Comparison of ENCODE assay signal across 9 cellular contexts in genomic region chr3:77825045-77825827, GRCh38.
DNase-seq lines count a peak whose midpoint lies in the region; ATAC-seq lines count a peak whose summit lies in the region.
"Had no signal": no experiment of that assay in that cellular context is flagged by ENCODE, and none has a peak within 500 bp of the region (broad histone marks: within the 10 kb centered on the region; RNA-seq: fewer than 3 reads in every experiment).

No MANE protein-coding gene starts in this region.

- WGBS in mesodermal cell (ENCODE audit: insufficient coverage in 2 of 2), 2 experiments, result 63 to 75% methylated on average over 1 of the region's 2 CpGs

- H3K4me3 ChIP-seq in MG63 (no peak overlapping the region), mesodermal cell (ENCODE audit: extremely low read depth, insufficient read depth, low read length, poor library complexity, severe bottlenecking) (no peak overlapping the region)

- H3K4me1 ChIP-seq in mesodermal cell (ENCODE audit: control insufficient read depth, insufficient read depth, low read length, poor library complexity, severe bottlenecking), result peaks cover 12% of the 10 kb centered on the region

- H3K9me3 ChIP-seq in MG63 (no peaks in the 10 kb centered on the region), mesodermal cell (ENCODE audit: control insufficient read depth, low read length) (peaks cover 14% of the 10 kb centered on the region)

- H3K27me3 Mint-ChIP-seq in activated T-helper 17 cell treated with anti-CD3 and anti-CD28 coated beads, Interleukin-2, amount 50 U/mL, for 72 hours, result no peaks in the 10 kb centered on the region
- H3K27me3 Mint-ChIP-seq in immature natural killer cell (ENCODE audit: low read depth in 3 of 3), result peaks cover 0 to 1% (median 0%) of the 10 kb centered on the region in 3 donors

- no peaks in the 10 kb centered on the region for H3K4me1 Mint-ChIP-seq in activated T-helper 17 cell treated with anti-CD3 and anti-CD28 coated beads, Interleukin-2, amount 50 U/mL, for 72 hours
- no peaks in the 10 kb centered on the region for H3K4me1 Mint-ChIP-seq in immature natural killer cell

- ATAC-seq in activated T-helper 17 cell treated with anti-CD3 and anti-CD28 coated beads, Interleukin-2, amount 50 U/mL, for 72 hours (replicated peaks), result no peak
- ATAC-seq in HG03521 (IDR thresholded peaks at IDR 0.05; ENCODE audit: unreplicated experiment), result no peak

- no peaks in the 10 kb centered on the region for H3K27me3 ChIP-seq in MG63

- H3K27ac ChIP-seq in mesodermal cell (ENCODE audit: low read depth, low read length, severe bottlenecking), result peak overlapping the region; percentile 83

- no peak overlapping the region for H3K4me3 Mint-ChIP-seq in activated T-helper 17 cell treated with anti-CD3 and anti-CD28 coated beads, Interleukin-2, amount 50 U/mL, for 72 hours
- H3K4me3 Mint-ChIP-seq in immature natural killer cell, result no peak overlapping the region

- H3K36me3 ChIP-seq in MG63 (no peaks in the 10 kb centered on the region), mesodermal cell (ENCODE audit: control insufficient read depth, insufficient read depth, low read length) (no peaks in the 10 kb centered on the region)

- H3K9me3 Mint-ChIP-seq in activated T-helper 17 cell treated with anti-CD3 and anti-CD28 coated beads, Interleukin-2, amount 50 U/mL, for 72 hours, result peaks cover 16% of the 10 kb centered on the region
- H3K9me3 Mint-ChIP-seq in immature natural killer cell, result peaks cover 19 to 46% (median 33%) of the 10 kb centered on the region in 6 donors

- H3K36me3 Mint-ChIP-seq in activated T-helper 17 cell treated with anti-CD3 and anti-CD28 coated beads, Interleukin-2, amount 50 U/mL, for 72 hours (ENCODE audit: low read depth), result no peaks in the 10 kb centered on the region
- peaks cover 0 to 8% (median 4%) of the 10 kb centered on the region in 3 donors for H3K36me3 Mint-ChIP-seq in immature natural killer cell

- DNase-seq in AG20443 (ENCODE audit: low spot score) (peak; percentile 17), MG63 (peak; percentile 80), dermis blood vessel endothelial cell (peak; percentile 94), foreskin melanocyte (no peak), immature natural killer cell (no peak)
- DNase-seq: activated CD8-positive, alpha-beta memory T cell treated with anti-CD3 and anti-CD28 coated beads, Interleukin-2, amount 50 U/mL, for 4 hours had no signal

- no peak overlapping the region for H3K27ac Mint-ChIP-seq in activated T-helper 17 cell treated with anti-CD3 and anti-CD28 coated beads, Interleukin-2, amount 50 U/mL, for 72 hours
- no peak overlapping the region for H3K27ac Mint-ChIP-seq in immature natural killer cell

Comparison
In these comparisons a context has a peak if more than half of its experiments do, and no peak if none do; other contexts are left out.
1. DNase-seq: peak in AG20443 (single experiment), MG63 (single experiment) and dermis blood vessel endothelial cell (single experiment); none in foreskin melanocyte (single experiment) and immature natural killer cell (0 of 3).